In the genomic region with DNA sequence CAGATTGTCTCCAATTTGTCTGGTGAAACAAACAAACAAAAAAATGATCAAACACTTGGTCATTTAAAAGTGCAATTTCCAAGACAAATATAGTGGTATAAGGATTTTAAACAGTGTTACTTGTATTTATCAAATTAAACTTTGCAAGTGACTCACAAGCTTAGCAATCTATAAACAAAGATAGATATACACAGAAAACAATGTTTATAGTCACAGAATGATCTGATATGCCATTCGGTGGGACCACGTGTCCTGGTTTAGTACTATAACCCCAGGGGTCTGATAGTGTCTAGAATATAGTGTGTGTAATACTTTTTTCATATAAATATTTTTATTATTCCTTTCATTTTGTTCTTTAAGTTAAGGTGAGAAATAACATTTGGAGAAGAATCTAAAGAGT, we compare ENCODE assay signal across 1 cellular context.
TF ChIP-seq lines count a peak whose summit lies in the region.

No MANE protein-coding gene starts in this region.

TF ChIP-seq in IMR-90, 13 proteins besides CTCF, POLR2A, EP300 and RAD21:
- TF ChIP-seq FOS (IDR thresholded peaks at IDR 0.05; ENCODE audit: low read depth, low read length): peak; percentile 70; the same call in 1 of the 2 replicates
- peak; percentile 82 for TF ChIP-seq USF2 (IDR thresholded peaks at IDR 0.05; ENCODE audit: low read depth, low read length)
- TF ChIP-seq MXI1 (IDR thresholded peaks at IDR 0.05; ENCODE audit: borderline replicate concordance, low read depth, low read length): no peak
